Comparison of ENCODE assay signal across 20 cellular contexts in genomic region chr9:127390243-127390535, GRCh38. TPM values are rescaled to one million over a fixed set of nuclear protein-coding genes. Genes with fewer than 3 reads are reported as not detected.
DNase-seq lines count a peak whose midpoint lies in the region; ATAC-seq, FAIRE-seq and TF ChIP-seq lines count a peak whose summit lies in the region.
"Had no signal": no experiment of that assay in that cellular context is flagged by ENCODE, and none has a peak within 500 bp of the region (broad histone marks: within the 10 kb centered on the region; RNA-seq: fewer than 3 reads in every experiment).

No MANE protein-coding gene starts in this region.

- BruUV-seq in K562 (replicated peaks; lab: Mats Ljungman, UMichigan): no TSS peak

- in situ Hi-C loops in K562 (cut with MboI): no loop called here

- no peaks in the 10 kb centered on the region for H3K27me3 Mint-ChIP-seq in type B pancreatic cell
- peaks cover 8 to 12% (median 10%) of the 10 kb centered on the region in 3 donors for H3K27me3 Mint-ChIP-seq in CD14-positive monocyte (ENCODE audit: low read depth in 3 of 3)

- H3K9me1 ChIP-seq in K562 (ENCODE audit: control insufficient read depth, insufficient read depth, low read length): no peaks in the 10 kb centered on the region

- H3K9me3 ChIP-seq in K562 (replicated peaks; ENCODE audit: control insufficient read depth, insufficient read depth, low read depth, low read length): no peaks in the 10 kb centered on the region
- H3K9me3 ChIP-seq: MG63 had no signal

- FAIRE-seq in K562 (lab: Jason Lieb, UNC): no peak
- FAIRE-seq: D721Med, GM18507 had no signal

- POLR2A ChIA-PET in K562 (lab: Yijun Ruan, JAX): no interaction called here

- H3K27me3 ChIP-seq in HL-60 (ENCODE audit: insufficient read depth, poor library complexity, severe bottlenecking): no peaks in the 10 kb centered on the region
- peaks cover 12 to 19% of the 10 kb centered on the region in 2 experiments; a peak in 4 of 5 replicates for H3K27me3 ChIP-seq in K562 (ENCODE audit: control insufficient read depth in 2 of 2, insufficient read depth in 2 of 2, low read length in 2 of 2)
- H3K27me3 ChIP-seq: MG63 had no signal

- TF ChIP-seq POLR2A in K562 (conservative IDR thresholded peaks at IDR 0.05): no peak

- no peak overlapping the region for H3K9ac ChIP-seq in K562 (ENCODE audit: insufficient read depth in 1 of 2, low read depth in 2 of 2, low read length in 2 of 2)
- H3K9ac ChIP-seq: GM23248 had no signal

- no peak overlapping the region for H2AFZ ChIP-seq in K562 (ENCODE audit: low read depth, low read length)
- H2AFZ ChIP-seq: GM23248 had no signal

- CTCF ChIA-PET in K562 (lab: Yijun Ruan, JAX; ENCODE audit: low intra/inter-chr PET ratio): no interaction called here

- no peaks in the 10 kb centered on the region for H3K36me3 ChIP-seq in K562 (ENCODE audit: control insufficient read depth, insufficient read depth, low read length)
- H3K36me3 ChIP-seq: MG63 had no signal

- ATAC-seq in K562 (no peak), HG02642 (IDR thresholded peaks at IDR 0.05; ENCODE audit: poor library complexity, unreplicated experiment) (no peak)
- ATAC-seq: CD8-positive, alpha-beta T cell; T-helper 17 cell had no signal

- WGBS in K562 (ENCODE audit: insufficient coverage, low coverage, missing lambda C conversion rate): 4% methylated on average over 2 of the region's 2 CpGs

- H3K4me1 ChIP-seq in K562 (replicated peaks in 1 of 2; ENCODE audit: control insufficient read depth in 2 of 2, insufficient read depth in 2 of 2, low read length in 2 of 2): peaks cover 0 to 4% of the 10 kb centered on the region in 2 experiments; a peak in 1 of 5 replicates

- H3K27ac Mint-ChIP-seq in type B pancreatic cell: peak overlapping the region; percentile 85
- H3K27ac Mint-ChIP-seq in CD14-positive monocyte: no peak overlapping the region
- H3K27ac Mint-ChIP-seq: B cell; CD8-positive, alpha-beta T cell had no signal

- peaks cover 40% of the 10 kb centered on the region for H3K4me1 Mint-ChIP-seq in type B pancreatic cell (ENCODE audit: unreplicated experiment)
- H3K4me1 Mint-ChIP-seq in CD14-positive monocyte: peaks cover 24% of the 10 kb centered on the region

- TF ChIP-seq CTCF in HL-60 (IDR thresholded peaks at IDR 0.05; ENCODE audit: insufficient read depth, low read length): no peak
- no peak for TF ChIP-seq CTCF in K562 (IDR thresholded peaks at IDR 0.05 in 2 of 3, conservative IDR thresholded peaks at IDR 0.05 in 1 of 3; ENCODE audit: insufficient read depth in 2 of 3, low read depth in 1 of 3, low read length in 3 of 3)
- TF ChIP-seq CTCF in type B pancreatic cell (conservative IDR thresholded peaks at IDR 0.05): no peak
- no peak for TF ChIP-seq CTCF in CD14-positive monocyte (IDR thresholded peaks at IDR 0.05)

- TF ChIP-seq EP300 in K562 (IDR thresholded peaks at IDR 0.05; ENCODE audit: low read length): no peak

- H3K9me3 Mint-ChIP-seq in type B pancreatic cell: no peaks in the 10 kb centered on the region
- H3K9me3 Mint-ChIP-seq in CD14-positive monocyte: no peaks in the 10 kb centered on the region
- H3K9me3 Mint-ChIP-seq: CD8-positive, alpha-beta T cell had no signal

- H3K79me2 ChIP-seq in K562 (ENCODE audit: control insufficient read depth, insufficient read depth, low read length): no peaks in the 10 kb centered on the region

- intact Hi-C loops in K562 (cut with micrococcal nuclease): no loop called here
- intact Hi-C loops in CD14-positive monocyte (cut with micrococcal nuclease): no loop called here

- DNase-seq in HL-60 (ENCODE audit: low read depth in 1 of 2, low spot score in 1 of 2) (no peak), NOMO-1 treated with DMSO at 0.1 percent for 48 hours (lab: John Stamatoyannopoulos, UW; ENCODE audit: unreplicated experiment) (peak; percentile 70), K562 (ENCODE audit: extremely low read depth in 1 of 4, low spot score in 3 of 4) (no peak), type B pancreatic cell (ENCODE audit: extremely low spot score, unreplicated experiment) (no peak), CD14-positive monocyte (ENCODE audit: low spot score) (no peak), NCI-H146 (lab: John Stamatoyannopoulos, UW) (no peak)
- DNase-seq: CD8-positive, alpha-beta T cell; DMS79 treated with DMSO at 0.1 percent for 48 hours; GM23248; HCEC 1CT; KG1; MG63; NCI-H1930; NCI-H2171; NCI-H446; T-helper 17 cell had no signal

- H3K4me3 Mint-ChIP-seq in type B pancreatic cell (no peak overlapping the region), CD14-positive monocyte (no peak overlapping the region)
- H3K4me3 Mint-ChIP-seq: B cell; CD8-positive, alpha-beta T cell; T-helper 17 cell had no signal

- H4K20me1 ChIP-seq in K562 (replicated peaks; ENCODE audit: control insufficient read depth, insufficient read depth, low read length): peaks cover 2% of the 10 kb centered on the region; the same call in 1 of the 2 replicates

- H3K36me3 Mint-ChIP-seq in type B pancreatic cell (no peaks in the 10 kb centered on the region), CD14-positive monocyte (no peaks in the 10 kb centered on the region)
- H3K36me3 Mint-ChIP-seq: CD8-positive, alpha-beta T cell had no signal

- TF ChIP-seq RAD21 in K562 (CRISPR knock-in tag; conservative IDR thresholded peaks at IDR 0.05 in 1 of 2, IDR thresholded peaks at IDR 0.05 in 1 of 2): no peak

- peak overlapping the region; percentile 78 for H3K27ac ChIP-seq in HL-60 (replicated peaks)
- H3K27ac ChIP-seq in K562 (ENCODE audit: extremely low read depth, low read depth, low read length): no peak overlapping the region
- H3K27ac ChIP-seq: GM23248 had no signal

- H3K4me3 ChIP-seq in HL-60 (replicated peaks; ENCODE audit: insufficient read depth, low read length) (no peak overlapping the region), K562 (no peak overlapping the region)
- H3K4me3 ChIP-seq: GM23248, MG63 had no signal

- H3K4me2 ChIP-seq in K562 (ENCODE audit: insufficient read depth, low read length): no peak overlapping the region

TF ChIP-seq in K562, 482 proteins besides CTCF, POLR2A, EP300 and RAD21 (continues in another document):
- TF ChIP-seq SREBF2 (CRISPR knock-in tag; IDR thresholded peaks at IDR 0.05) (no peak), MEIS2 (IDR thresholded peaks at IDR 0.05; ENCODE audit: partially characterized antibody) (peak; percentile 17), DNMT1 (IDR thresholded peaks at IDR 0.05) (no peak)

RNA-seq across cellular contexts. Expression of gene SLC2A8, which starts 6.8 kb away (rescaled TPM):
- total RNA-seq in K562 (2011; cell fraction: chromatin; rRNA removed; ENCODE audit: low replicate concordance): 9.0 and 31.6 TPM in 2 replicates
- total RNA-seq in K562 (2011; cell fraction: nucleolus; rRNA removed): 24.8 and 24.9 TPM in 2 replicates
- total RNA-seq in K562 (2011; cell fraction: nucleoplasm; rRNA removed): 12.1 and 16.1 TPM in 2 replicates
- 9.7 and 12.6 TPM in 2 replicates for total RNA-seq in K562 (2014; rRNA removed)
- total RNA-seq in K562 (2014; rRNA removed; fragmentation: Illumina TruSeq; extraction: Trizol): 1.6 and 2.4 TPM in 2 replicates
- total RNA-seq in K562 (2015; rRNA removed; fragmentation: Illumina TruSeq; extraction: Trizol): 5.2 and 6.7 TPM in 2 replicates
- total RNA-seq in K562 (2021): 10.3 and 12.9 TPM in 2 replicates
- polyA plus RNA-seq in K562 (2011; rRNA removed): 5.4 and 8.1 TPM in 2 replicates
- 7.3 and 17.7 TPM in 2 replicates for polyA plus RNA-seq in K562 (2011; cell fraction: cytosol; rRNA removed)
- 22.0 and 29.9 TPM in 2 replicates for polyA plus RNA-seq in K562 (2011; cell fraction: nucleus; rRNA removed)
- 6.4 and 7.8 TPM in 2 replicates for polyA plus RNA-seq in K562 (2012)
- 3.6 and 6.2 TPM in 2 replicates for polyA plus RNA-seq in K562 (2014; fragmentation: Illumina TruSeq; extraction: Trizol)
- 1 to 10 TPM in 1 of 2 experiments, under 1 TPM in 1; 0.13 to 1.1 TPM for polyA plus RNA-seq in K562 (2014; fragmentation: Nextera tagmentation; extraction: Ambion mirVana)
- polyA plus RNA-seq in K562 (2014; rRNA removed): 9.9 and 10.4 TPM in 2 replicates
- 2.7 and 2.9 TPM in 2 replicates for polyA minus RNA-seq in K562 (2011; rRNA and poly(A)+ RNA removed)
- polyA minus RNA-seq in K562 (2011; cell fraction: cytosol; rRNA and poly(A)+ RNA removed): 6.7 and 7.1 TPM in 2 replicates
- polyA minus RNA-seq in K562 (2011; cell fraction: nucleus; rRNA and poly(A)+ RNA removed): 8.3 and 8.9 TPM in 2 replicates
- 40.2 and 53.1 TPM in 2 replicates for total RNA-seq in type B pancreatic cell (ENCODE audit: low replicate concordance)
- polyA plus RNA-seq in CD14-positive monocyte: 1 to 10 TPM; 6.6 to 8.7 TPM

RNA-seq across cellular contexts. Expression of gene ZNF79, which starts 34.0 kb away (rescaled TPM):
- total RNA-seq in K562 (2011; cell fraction: chromatin; rRNA removed; ENCODE audit: low replicate concordance): 23.5 and 37.2 TPM in 2 replicates
- 21.8 and 28.7 TPM in 2 replicates for total RNA-seq in K562 (2011; cell fraction: nucleolus; rRNA removed)
- 13.2 and 19.8 TPM in 2 replicates for total RNA-seq in K562 (2011; cell fraction: nucleoplasm; rRNA removed)
- total RNA-seq in K562 (2014; rRNA removed) (6.0 and 6.6 TPM in 2 replicates), K562 (2014; rRNA removed; fragmentation: Illumina TruSeq; extraction: Trizol) (5.3 and 5.6 TPM in 2 replicates), K562 (2015; rRNA removed; fragmentation: Illumina TruSeq; extraction: Trizol) (6.3 and 7.0 TPM in 2 replicates), K562 (2021) (6.3 and 6.4 TPM in 2 replicates), type B pancreatic cell (ENCODE audit: low replicate concordance) (14.1 and 18.7 TPM in 2 replicates)
- polyA plus RNA-seq in K562 (2011; rRNA removed) (2.7 and 3.4 TPM in 2 replicates), K562 (2014; fragmentation: Illumina TruSeq; extraction: Trizol) (4.1 and 4.3 TPM in 2 replicates), K562 (2014; fragmentation: Nextera tagmentation; extraction: Ambion mirVana) (under 1 TPM; 0.62 to 0.70 TPM), K562 (2014; rRNA removed) (3.7 and 5.1 TPM in 2 replicates), CD14-positive monocyte (1 to 10 TPM; 1.4 to 2.0 TPM)
- 2.5 and 2.8 TPM in 2 replicates for polyA plus RNA-seq in K562 (2011; cell fraction: cytosol; rRNA removed)
- polyA plus RNA-seq in K562 (2011; cell fraction: nucleus; rRNA removed): 3.9 and 4.7 TPM in 2 replicates
- polyA plus RNA-seq in K562 (2012): 3.0 and 3.1 TPM in 2 replicates
- 13.0 and 14.1 TPM in 2 replicates for polyA minus RNA-seq in K562 (2011; rRNA and poly(A)+ RNA removed)
- polyA minus RNA-seq in K562 (2011; cell fraction: cytosol; rRNA and poly(A)+ RNA removed): 5.1 and 5.7 TPM in 2 replicates
- polyA minus RNA-seq in K562 (2011; cell fraction: nucleus; rRNA and poly(A)+ RNA removed): 9.2 and 10.7 TPM in 2 replicates
